Comparison of ENCODE assay signal across 1 cellular context in genomic region chr13:24065172-24065571, GRCh38.
TF ChIP-seq lines count a peak whose summit lies in the region.

No MANE protein-coding gene starts in this region.

TF ChIP-seq in WTC11, 78 proteins besides CTCF, POLR2A, EP300 and RAD21 (continued from another document):
- TF ChIP-seq AFF4 (CRISPR knock-in tag; IDR thresholded peaks at IDR 0.05; ENCODE audit: borderline replicate concordance) (no peak), ZNF512 (CRISPR knock-in tag; IDR thresholded peaks at IDR 0.05; ENCODE audit: borderline replicate concordance) (no peak)
